8 cellular contexts compared by ENCODE assay signal in the genomic region with DNA sequence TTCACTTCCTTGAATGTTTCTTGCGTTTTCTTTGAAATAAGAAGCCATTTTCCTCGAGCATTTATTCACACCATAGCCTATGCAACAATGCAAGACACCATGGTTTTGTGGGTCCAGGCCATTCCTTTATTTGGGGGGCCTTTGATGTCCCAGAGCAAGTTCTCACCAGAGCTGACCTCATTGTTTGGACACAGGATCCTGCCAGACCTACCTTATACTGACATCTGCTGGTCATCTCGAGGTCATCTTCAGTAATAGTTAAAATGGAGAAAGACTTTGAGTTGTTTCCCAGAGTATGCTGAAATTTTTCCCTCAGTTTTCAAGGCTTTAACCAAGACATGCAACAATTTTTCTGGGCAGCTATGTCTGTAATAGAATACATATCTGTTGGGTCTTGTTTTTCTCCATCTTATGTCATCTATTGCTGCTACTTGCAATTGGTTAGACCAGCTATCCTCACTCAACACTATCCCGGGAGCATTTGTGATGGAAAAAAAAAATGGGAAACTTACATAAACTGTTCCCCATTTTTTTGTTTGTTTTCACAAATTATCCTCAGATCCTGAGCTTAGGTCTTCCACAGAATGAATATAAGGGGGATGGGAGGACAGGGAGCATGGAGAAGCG. TPM values are rescaled to one million over a fixed set of nuclear protein-coding genes. Genes with fewer than 3 reads are reported as not detected.
DNase-seq lines count a peak whose midpoint lies in the region; ATAC-seq, FAIRE-seq and TF ChIP-seq lines count a peak whose summit lies in the region.

No MANE protein-coding gene starts in this region.

- H3K4me1 Mint-ChIP-seq in activated naive CD8-positive, alpha-beta T cell treated with anti-CD3 and anti-CD28 coated beads, Interleukin-2, amount 50 U/mL, for 24 hours, result no peaks in the 10 kb centered on the region

- no peaks in the 10 kb centered on the region for H3K27me3 ChIP-seq in sigmoid colon

- H3K4me3 ChIP-seq in sigmoid colon, result no peak overlapping the region

- no peaks in the 10 kb centered on the region for H3K36me3 ChIP-seq in sigmoid colon

- FAIRE-seq in RCC 7860 (lab: Jason Lieb, UNC), result peak; percentile 52

- DNase-seq in AG20443 (ENCODE audit: low spot score) (peak; percentile 82), H4 (ENCODE audit: low spot score) (peak; percentile 67), RCC 7860 (ENCODE audit: low spot score) (peak; percentile 18), fibroblast of peridontal ligament (ENCODE audit: extremely low read depth) (peak; percentile 37), sigmoid colon (no peak)
- DNase-seq in activated CD4-positive, alpha-beta T cell treated with anti-CD3 and anti-CD28 coated beads, Interleukin-2, amount 50 U/mL, for 48 hours, result no peak
- no peak for DNase-seq in activated naive CD8-positive, alpha-beta T cell treated with anti-CD3 and anti-CD28 coated beads, Interleukin-2, amount 50 U/mL, for 24 hours

- no peak for TF ChIP-seq EP300 in sigmoid colon (IDR thresholded peaks at IDR 0.05)

- intact Hi-C loops in sigmoid colon (cut with DNase I), result loop anchor here (10.0 kb wide), 1 partner anchor 989 kb away; no protein-coding TSS in a partner anchor

- H3K9me3 ChIP-seq in sigmoid colon, result no peaks in the 10 kb centered on the region

- H3K9me3 Mint-ChIP-seq in activated naive CD8-positive, alpha-beta T cell treated with anti-CD3 and anti-CD28 coated beads, Interleukin-2, amount 50 U/mL, for 24 hours, result peaks cover 5% of the 10 kb centered on the region

- WGBS in sigmoid colon, 2 donors, result 46 to 55% methylated on average over 5 of the region's 5 CpGs

- TF ChIP-seq CTCF in sigmoid colon (IDR thresholded peaks at IDR 0.05), result peak in 3 of 4 experiments; percentile 15 to 34 (median 25)

- H3K4me3 Mint-ChIP-seq in activated naive CD8-positive, alpha-beta T cell treated with anti-CD3 and anti-CD28 coated beads, Interleukin-2, amount 50 U/mL, for 24 hours, result no peak overlapping the region

- no peak overlapping the region for H3K27ac ChIP-seq in sigmoid colon

- peaks cover 12% of the 10 kb centered on the region for H3K27me3 Mint-ChIP-seq in activated naive CD8-positive, alpha-beta T cell treated with anti-CD3 and anti-CD28 coated beads, Interleukin-2, amount 50 U/mL, for 24 hours

- no peak for TF ChIP-seq POLR2A in sigmoid colon (IDR thresholded peaks at IDR 0.05)

- ATAC-seq in esophagus mucosa, result no peak
- ATAC-seq in activated naive CD8-positive, alpha-beta T cell treated with anti-CD3 and anti-CD28 coated beads, Interleukin-2, amount 50 U/mL, for 24 hours, result no peak

- no peaks in the 10 kb centered on the region for H3K4me1 ChIP-seq in sigmoid colon

- H3K36me3 Mint-ChIP-seq in activated naive CD8-positive, alpha-beta T cell treated with anti-CD3 and anti-CD28 coated beads, Interleukin-2, amount 50 U/mL, for 24 hours (ENCODE audit: low read depth), result no peaks in the 10 kb centered on the region

- no peak overlapping the region for H3K27ac Mint-ChIP-seq in activated naive CD8-positive, alpha-beta T cell treated with anti-CD3 and anti-CD28 coated beads, Interleukin-2, amount 50 U/mL, for 24 hours

RNA-seq across cellular contexts. Expression of gene BACE2, which starts 34.0 kb away (rescaled TPM):
- 85.6 and 109 TPM in 2 replicates for total RNA-seq in H4 (2014; rRNA removed; shearing (Covaris generic))
- total RNA-seq in sigmoid colon, result 100 to 1,000 TPM in 1 of 4 donors, 10 to 100 TPM in 3; 52.1 to 204 (median 53.1) TPM
- 10 to 100 TPM; 12.0 to 71.6 (median 13.2) TPM for polyA plus RNA-seq in sigmoid colon
- total RNA-seq in esophagus mucosa, result 39.6 TPM

Comparison
In these comparisons a context has a peak if more than half of its experiments do, and no peak if none do; other contexts are left out.
1. DNase-seq: peak in AG20443 (single experiment), H4 (single experiment), RCC 7860 (single experiment) and fibroblast of peridontal ligament (single experiment); none in sigmoid colon (single experiment), activated CD4-positive, alpha-beta T cell treated with anti-CD3 and anti-CD28 coated beads, Interleukin-2, amount 50 U/mL, for 48 hours (0 of 2) and activated naive CD8-positive, alpha-beta T cell treated with anti-CD3 and anti-CD28 coated beads, Interleukin-2, amount 50 U/mL, for 24 hours (single experiment).